In the genomic region with DNA sequence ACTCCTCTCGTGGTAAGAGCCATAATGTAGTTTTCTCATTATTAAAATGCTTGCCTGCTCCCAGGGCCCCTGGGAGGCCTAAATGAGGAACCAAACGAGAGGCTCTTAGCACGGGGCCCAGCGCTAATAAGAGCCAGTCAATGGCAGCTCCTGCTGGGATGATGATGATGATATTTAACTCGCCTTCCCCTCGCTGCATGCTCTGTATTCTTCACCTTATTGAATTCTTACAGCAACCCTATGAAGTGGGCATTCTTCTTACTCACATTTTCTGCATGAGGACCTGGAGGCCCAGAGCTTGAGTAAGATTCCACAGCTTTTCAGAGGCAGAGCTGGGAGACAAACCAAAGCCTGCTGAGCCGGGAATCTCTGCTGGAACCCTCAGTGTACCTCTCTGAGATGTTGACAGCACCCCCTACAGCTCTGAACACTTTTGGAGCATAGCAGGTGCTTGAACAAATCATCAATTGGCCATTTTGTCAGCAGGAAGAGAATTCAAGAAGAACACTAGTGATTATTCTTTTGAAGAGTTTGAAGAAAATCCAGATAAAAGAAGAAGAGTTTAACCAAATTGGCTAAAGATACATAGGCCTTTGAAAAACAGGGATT, we compare ENCODE assay signal across 19 cellular contexts.
DNase-seq lines count a peak whose midpoint lies in the region; ATAC-seq and TF ChIP-seq lines count a peak whose summit lies in the region.
"Had no signal": no experiment of that assay in that cellular context is flagged by ENCODE, and none has a peak within 500 bp of the region (broad histone marks: within the 10 kb centered on the region; RNA-seq: fewer than 3 reads in every experiment).

No MANE protein-coding gene starts in this region.

- H3K27ac ChIP-seq in HCT116 (ENCODE audit: low read depth, low read length): no peak overlapping the region
- no peak overlapping the region for H3K27ac ChIP-seq in esophagus muscularis mucosa (replicated peaks in 1 of 4)
- no peak overlapping the region for H3K27ac ChIP-seq in spleen
- no peak overlapping the region for H3K27ac ChIP-seq in prostate gland
- H3K27ac ChIP-seq: BLaER1, GM23248, KMS-11, SJCRH30 had no signal

- TF ChIP-seq EP300 in esophagus muscularis mucosa (IDR thresholded peaks at IDR 0.05): no peak

- no peak overlapping the region for H2AFZ ChIP-seq in HCT116 (ENCODE audit: low read depth, low read length, poor library complexity, severe bottlenecking)
- H2AFZ ChIP-seq: GM23248 had no signal

- RAD21 ChIA-PET in HCT116 (lab: Charles Lee; ENCODE audit: low non-redundant PET in 1 of 2, low total read pairs in 2 of 2, uncharacterized antibody in 2 of 2, unreplicated experiment in 2 of 2): no interaction called here

- BruUV-seq in HCT116 (replicated peaks; lab: Mats Ljungman, UMichigan): no TSS peak

- DNase-seq in HCT116 (ENCODE audit: low read depth, low spot score): no peak
- DNase-seq in NCI-H1417 (lab: John Stamatoyannopoulos, UW): peak; percentile 32 to 80 (median 34)
- peak; percentile 47 for DNase-seq in NCI-H345 (lab: John Stamatoyannopoulos, UW)
- DNase-seq in esophagus muscularis mucosa (ENCODE audit: extremely low spot score): peak; percentile 64
- no peak for DNase-seq in spleen
- no peak for DNase-seq in prostate gland (ENCODE audit: low spot score)
- DNase-seq in Right ventricle myocardium superior: no peak
- DNase-seq in omental fat pad (ENCODE audit: low spot score): no peak
- DNase-seq: CD4-positive, alpha-beta memory T cell; GF-D8; GM23248; HFFc6; NCI-H1048; NCI-H1694 treated with DMSO at 0.1 percent for 48 hours; NCI-H2171 treated with DMSO at 0.1 percent for 48 hours; NCI-H510A treated with DMSO at 0.1 percent for 48 hours; SJCRH30 had no signal

- H3K4me3 ChIP-seq in HCT116 (replicated peaks in 1 of 2; ENCODE audit: low read depth in 1 of 2, low read length in 2 of 2) (no peak overlapping the region), esophagus muscularis mucosa (no peak overlapping the region), spleen (no peak overlapping the region), prostate gland (no peak overlapping the region)
- H3K4me3 ChIP-seq: BLaER1, GM23248, SJCRH30 had no signal

- H3K9me3 ChIP-seq in HCT116 (ENCODE audit: control insufficient read depth in 1 of 2, insufficient read depth in 1 of 2, low read depth in 1 of 2, low read length in 2 of 2): peaks cover 0 to 5% of the 10 kb centered on the region in 2 experiments; a peak in 1 of 4 replicates
- H3K9me3 ChIP-seq in esophagus muscularis mucosa: no peaks in the 10 kb centered on the region
- H3K9me3 ChIP-seq in spleen: no peaks in the 10 kb centered on the region
- no peaks in the 10 kb centered on the region for H3K9me3 ChIP-seq in prostate gland
- H3K9me3 ChIP-seq: BLaER1, SJCRH30 had no signal

- no peak; the same call in 1 of the 2 replicates for TF ChIP-seq RAD21 in HCT116 (IDR thresholded peaks at IDR 0.05; ENCODE audit: low read depth)

- no peak for TF ChIP-seq POLR2A in HCT116 (IDR thresholded peaks at IDR 0.05; ENCODE audit: borderline replicate concordance, extremely low read depth, insufficient read depth, insufficient read length)
- no peak for TF ChIP-seq POLR2A in esophagus muscularis mucosa (IDR thresholded peaks at IDR 0.05; ENCODE audit: low read depth)
- no peak for TF ChIP-seq POLR2A in spleen (IDR thresholded peaks at IDR 0.05)
- TF ChIP-seq POLR2A in prostate gland (IDR thresholded peaks at IDR 0.05): no peak

- H4K20me1 ChIP-seq in HCT116 (ENCODE audit: insufficient read depth): no peaks in the 10 kb centered on the region
- H4K20me1 ChIP-seq: BLaER1 had no signal

- WGBS in esophagus muscularis mucosa: 85% methylated on average over 7 of the region's 7 CpGs
- 72 to 78% (median 75%) methylated on average over 7 of the region's 7 CpGs for WGBS in spleen, 5 donors
- WGBS in prostate gland: 90% methylated on average over 7 of the region's 7 CpGs

- H3K9me2 ChIP-seq in HCT116 (ENCODE audit: insufficient read depth): no peaks in the 10 kb centered on the region

- H3K36me3 ChIP-seq in HCT116 (ENCODE audit: control insufficient read depth in 1 of 2, insufficient read depth in 2 of 2, low read length in 2 of 2) (no peaks in the 10 kb centered on the region), esophagus muscularis mucosa (no peaks in the 10 kb centered on the region), spleen (no peaks in the 10 kb centered on the region), prostate gland (no peaks in the 10 kb centered on the region)
- H3K36me3 ChIP-seq: BLaER1, SJCRH30 had no signal

- CTCF ChIA-PET in HCT116 (lab: Charles Lee): no interaction called here

- POLR2A ChIA-PET in HCT116 (lab: Charles Lee): no interaction called here

- no peaks in the 10 kb centered on the region; the same call in 1 of the 2 replicates for H3K27me3 ChIP-seq in HCT116 (ENCODE audit: insufficient read depth, low read length)
- H3K27me3 ChIP-seq in esophagus muscularis mucosa: no peaks in the 10 kb centered on the region
- H3K27me3 ChIP-seq in spleen (replicated peaks in 1 of 7): peaks cover 0 to 5% (median 0%) of the 10 kb centered on the region in 7 donors
- no peaks in the 10 kb centered on the region for H3K27me3 ChIP-seq in prostate gland (replicated peaks; ENCODE audit: insufficient read depth)
- H3K27me3 ChIP-seq: BLaER1, SJCRH30 had no signal

- intact Hi-C loops in HCT116 (cut with micrococcal nuclease) (no loop called here), esophagus muscularis mucosa (cut with DNase I) (no loop called here), spleen (cut with DNase I; ENCODE audit: low total_unique reads) (no loop called here), prostate gland (cut with DNase I) (no loop called here), Right ventricle myocardium superior (cut with DNase I) (no loop called here)

- peaks cover 0 to under 1% of the 10 kb centered on the region in 2 experiments; a peak in 1 of 4 replicates for H3K4me1 ChIP-seq in HCT116 (ENCODE audit: control insufficient read depth in 1 of 2, insufficient read depth in 2 of 2, low read length in 2 of 2)
- H3K4me1 ChIP-seq in esophagus muscularis mucosa: peaks cover 0 to 7% (median 2%) of the 10 kb centered on the region in 4 donors
- no peaks in the 10 kb centered on the region for H3K4me1 ChIP-seq in spleen
- no peaks in the 10 kb centered on the region for H3K4me1 ChIP-seq in prostate gland (replicated peaks)
- H3K4me1 ChIP-seq: BLaER1 had no signal

- TF ChIP-seq CTCF in HCT116 (IDR thresholded peaks at IDR 0.05 in 2 of 3, conservative IDR thresholded peaks at IDR 0.05 in 1 of 3; ENCODE audit: borderline replicate concordance in 1 of 3, insufficient read depth in 1 of 3, low read depth in 2 of 3, low read length in 2 of 3): peak in 2 of 3 experiments; percentile 25 to 35; a peak in 2 of 6 replicates
- no peak for TF ChIP-seq CTCF in esophagus muscularis mucosa (IDR thresholded peaks at IDR 0.05)
- TF ChIP-seq CTCF in spleen (IDR thresholded peaks at IDR 0.05 in 8 of 11, conservative IDR thresholded peaks at IDR 0.05 in 3 of 11): no peak
- TF ChIP-seq CTCF in prostate gland (IDR thresholded peaks at IDR 0.05): no peak
- TF ChIP-seq CTCF in omental fat pad (IDR thresholded peaks at IDR 0.05): no peak

- no peak overlapping the region for H3K4me2 ChIP-seq in HCT116 (ENCODE audit: low read length)
- H3K4me2 ChIP-seq: BLaER1, KMS-11 had no signal

- ATAC-seq in HCT116 (no peak), Right ventricle myocardium superior (ENCODE audit: poor library complexity) (no peak), omental fat pad (ENCODE audit: low FRiP score) (no peak)

- H3K9ac ChIP-seq in HCT116 (ENCODE audit: low read length): no peak overlapping the region
- H3K9ac ChIP-seq: BLaER1, GM23248, KMS-11 had no signal

- H3K79me2 ChIP-seq in HCT116 (ENCODE audit: insufficient read depth, low read length): no peaks in the 10 kb centered on the region

TF ChIP-seq in HCT116, 20 proteins besides CTCF, POLR2A, EP300 and RAD21:
- no peak for TF ChIP-seq ELF1 (IDR thresholded peaks at IDR 0.05; ENCODE audit: borderline replicate concordance, low read depth)
- TF ChIP-seq, protein P1, sequence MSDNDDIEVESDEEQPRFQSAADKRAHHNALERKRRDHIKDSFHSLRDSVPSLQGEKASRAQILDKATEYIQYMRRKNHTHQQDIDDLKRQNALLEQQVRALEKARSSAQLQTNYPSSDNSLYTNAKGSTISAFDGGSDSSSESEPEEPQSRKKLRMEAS (IDR thresholded peaks at IDR 0.05): no peak

Comparison
In these comparisons a context has a peak if more than half of its experiments do, and no peak if none do; other contexts are left out.
1. DNase-seq: peak in NCI-H1417 (3 of 3), NCI-H345 (single experiment) and esophagus muscularis mucosa (single experiment); none in HCT116 (single experiment), spleen (single experiment), prostate gland (single experiment), Right ventricle myocardium superior (single experiment) and omental fat pad (single experiment).
2. CTCF ChIP-seq: peak in HCT116 (2 of 3); none in esophagus muscularis mucosa (0 of 3), spleen (0 of 11), prostate gland (0 of 4) and omental fat pad (0 of 3).